10 cellular contexts compared by ENCODE assay signal in genomic region chr5:52943285-52943684, GRCh38. TPM values are rescaled to one million over a fixed set of nuclear protein-coding genes. Genes with fewer than 3 reads are reported as not detected.
DNase-seq lines count a peak whose midpoint lies in the region; ATAC-seq, FAIRE-seq and TF ChIP-seq lines count a peak whose summit lies in the region.
"Had no signal": no experiment of that assay in that cellular context is flagged by ENCODE, and none has a peak within 500 bp of the region (broad histone marks: within the 10 kb centered on the region; RNA-seq: fewer than 3 reads in every experiment).

No MANE protein-coding gene starts in this region.

- H3K4me3 ChIP-seq in PC-3 (ENCODE audit: low read length): no peak overlapping the region
- H3K4me3 ChIP-seq in keratinocyte (ENCODE audit: control insufficient read depth in 2 of 3, extremely low read depth in 1 of 3, insufficient read depth in 2 of 3, low read depth in 1 of 3, low read length in 3 of 3): no peak overlapping the region
- no peak overlapping the region for H3K4me3 ChIP-seq in lower lobe of right lung
- H3K4me3 ChIP-seq: smooth muscle cell had no signal

- DNase-seq in HCEC 1CT: peak; percentile 44
- DNase-seq in PC-3: peak; percentile 36
- DNase-seq in keratinocyte (ENCODE audit: low read depth, low spot score): no peak
- DNase-seq in HK-2 (ENCODE audit: unreplicated experiment): no peak
- DNase-seq in kidney tubule cell (ENCODE audit: low spot score): no peak
- no peak for DNase-seq in NCI-H774 (lab: John Stamatoyannopoulos, UW)
- DNase-seq in lower lobe of right lung: no peak
- DNase-seq: foreskin melanocyte had no signal

- H3K79me2 ChIP-seq in PC-3 (ENCODE audit: low read length): no peaks in the 10 kb centered on the region
- H3K79me2 ChIP-seq in keratinocyte (ENCODE audit: control insufficient read depth, insufficient read depth, low read length): no peaks in the 10 kb centered on the region

- no peaks in the 10 kb centered on the region for H3K9me1 ChIP-seq in keratinocyte (ENCODE audit: control insufficient read depth, extremely low read depth, insufficient read depth, low read length)

- no peaks in the 10 kb centered on the region for H3F3A ChIP-seq in PC-3 (ENCODE audit: low read length, unreplicated experiment)

- intact Hi-C loops in PC-3 (cut with micrococcal nuclease) (loop anchor here (10.0 kb wide), 1 partner anchor 122 kb away; no protein-coding TSS in a partner anchor), lower lobe of right lung (cut with DNase I) (no loop called here)

- H3K9me2 ChIP-seq in PC-3 (replicated peaks; ENCODE audit: low read length): no peaks in the 10 kb centered on the region

- H3K27me3 ChIP-seq in PC-3 (ENCODE audit: low read length): no peaks in the 10 kb centered on the region
- no peaks in the 10 kb centered on the region for H3K27me3 ChIP-seq in keratinocyte (ENCODE audit: control insufficient read depth, extremely low read depth, insufficient read depth, low read length)
- H3K27me3 ChIP-seq in lower lobe of right lung (ENCODE audit: low read depth): no peaks in the 10 kb centered on the region

- dilution Hi-C loops in keratinocyte (cut with MboI; ENCODE audit: extremely low pct_ligation_motif_present, low sequenced_read_pairs): no loop called here

- H3K4me2 ChIP-seq in PC-3 (ENCODE audit: low read length) (no peak overlapping the region), keratinocyte (ENCODE audit: control insufficient read depth, extremely low read depth, insufficient read depth, low read depth, low read length) (no peak overlapping the region)
- H3K4me2 ChIP-seq: smooth muscle cell had no signal

- H3K27ac ChIP-seq in PC-3 (ENCODE audit: low read length) (no peak overlapping the region), keratinocyte (ENCODE audit: control insufficient read depth, insufficient read depth, low read length) (no peak overlapping the region), lower lobe of right lung (no peak overlapping the region)

- POLR2A ChIA-PET in PC-3 (lab: Charles Lee; ENCODE audit: unreplicated experiment): interaction anchor here (0.6 kb wide), 2 partner anchors 20 to 51 kb away, joined by 3 to 5 read pairs; no protein-coding TSS in a partner anchor

- CTCF ChIA-PET in PC-3 (lab: Charles Lee): interaction anchor here (1.2 kb wide), 1 partner anchor 42 kb away, joined by 3 read pairs; no protein-coding TSS in a partner anchor

- TF ChIP-seq CTCF in PC-3 (conservative IDR thresholded peaks at IDR 0.05; ENCODE audit: low read depth, low read length) (peak; percentile 57), keratinocyte (optimal IDR thresholded peaks at IDR 0.05 in 1 of 3, IDR thresholded peaks at IDR 0.05 in 1 of 3, conservative IDR thresholded peaks at IDR 0.05 in 1 of 3; ENCODE audit: extremely low read depth in 1 of 3, insufficient read depth in 2 of 3, low read length in 3 of 3) (peak; percentile 23 to 46 (median 40)), lower lobe of right lung (IDR thresholded peaks at IDR 0.05) (no peak)

- BruUV-seq in PC-3 (replicated peaks; lab: Mats Ljungman, UMichigan): no TSS peak

- H3K4me1 ChIP-seq in PC-3 (ENCODE audit: insufficient read depth, low read length) (peaks cover 22% of the 10 kb centered on the region), keratinocyte (ENCODE audit: control insufficient read depth, extremely low read depth, insufficient read depth, low read length) (peaks cover 21% of the 10 kb centered on the region), lower lobe of right lung (peaks cover 11% of the 10 kb centered on the region)

- H3K36me3 ChIP-seq in PC-3 (ENCODE audit: low read depth, low read length): no peaks in the 10 kb centered on the region
- no peaks in the 10 kb centered on the region for H3K36me3 ChIP-seq in keratinocyte (ENCODE audit: control insufficient read depth in 2 of 2, extremely low read depth in 1 of 2, insufficient read depth in 2 of 2, low read length in 2 of 2)
- peaks cover 21% of the 10 kb centered on the region for H3K36me3 ChIP-seq in lower lobe of right lung

- H3K9ac ChIP-seq in PC-3 (ENCODE audit: low read length) (no peak overlapping the region), keratinocyte (ENCODE audit: control insufficient read depth, extremely low read depth, insufficient read depth, low read length) (no peak overlapping the region)

- H2AFZ ChIP-seq in PC-3 (ENCODE audit: low read length) (no peak overlapping the region), keratinocyte (ENCODE audit: control insufficient read depth, low read length) (peak overlapping the region; percentile 33)

- H3K9me3 ChIP-seq in PC-3 (ENCODE audit: low read length) (no peaks in the 10 kb centered on the region), keratinocyte (ENCODE audit: control insufficient read depth, low read depth, low read length) (no peaks in the 10 kb centered on the region), lower lobe of right lung (no peaks in the 10 kb centered on the region)

- FAIRE-seq in keratinocyte (lab: Jason Lieb, UNC): peak; percentile 80

- H4K20me1 ChIP-seq in PC-3 (ENCODE audit: low read length) (no peaks in the 10 kb centered on the region), keratinocyte (ENCODE audit: control insufficient read depth, extremely low read depth, insufficient read depth, low read length) (no peaks in the 10 kb centered on the region)

- ATAC-seq in GM18498 (IDR thresholded peaks at IDR 0.05; ENCODE audit: unreplicated experiment) (peak; percentile 57), PC-3 (peak; percentile 65), lower lobe of right lung (no peak)

RNA-seq across cellular contexts. Expression of gene ITGA2, which starts 45.9 kb away (rescaled TPM):
- total RNA-seq in PC-3 (2014; rRNA removed): 32.4 and 36.7 TPM in 2 replicates
- polyA plus RNA-seq in keratinocyte: 75.4 to 112 TPM (median 107 TPM) in 3 replicates
- polyA plus RNA-seq in keratinocyte (2011; ENCODE audit: low read depth): 8.1 TPM
- polyA plus RNA-seq in keratinocyte (2011; cell fraction: cytosol; rRNA removed): 14.3 and 31.7 TPM in 2 replicates
- 139 and 168 TPM in 2 replicates for polyA plus RNA-seq in keratinocyte (2011; cell fraction: nucleus; rRNA removed)
- polyA plus RNA-seq in keratinocyte (2012; ENCODE audit: low replicate concordance): 21.1 and 96.1 TPM in 2 replicates
- polyA minus RNA-seq in keratinocyte: 143 to 270 TPM (median 175 TPM) in 3 replicates
- 71.6 TPM for polyA minus RNA-seq in keratinocyte (2011; cell fraction: cytosol; rRNA and poly(A)+ RNA removed)
- 267 and 529 TPM in 2 replicates for polyA minus RNA-seq in keratinocyte (2011; cell fraction: nucleus; rRNA and poly(A)+ RNA removed)
- total RNA-seq in lower lobe of right lung: 7.4 TPM

Comparison
In these comparisons a context has a peak if more than half of its experiments do, and no peak if none do; other contexts are left out.
1. ATAC-seq: peak in GM18498 (single experiment) and PC-3 (single experiment); none in lower lobe of right lung (0 of 2).
2. DNase-seq: peak in HCEC 1CT (single experiment) and PC-3 (single experiment); none in keratinocyte (single experiment), HK-2 (single experiment), kidney tubule cell (single experiment), NCI-H774 (single experiment) and lower lobe of right lung (single experiment).